8 cellular contexts compared by ENCODE assay signal in genomic region chr20:61719691-61720347, GRCh38.
DNase-seq lines count a peak whose midpoint lies in the region; ATAC-seq and TF ChIP-seq lines count a peak whose summit lies in the region.

No MANE protein-coding gene starts in this region.

- no peaks in the 10 kb centered on the region for H3K79me2 ChIP-seq in fibroblast of lung (ENCODE audit: control insufficient read depth, insufficient read depth, low read length)

- H3K27ac ChIP-seq in HEK293 (ENCODE audit: extremely low read depth, low read depth, low read length) (no peak overlapping the region), fibroblast of lung (ENCODE audit: insufficient read depth, low read length) (no peak overlapping the region)

- CTCF ChIA-PET in HEK293 (lab: Yijun Ruan, JAX) = no interaction called here
- CTCF ChIA-PET in activated CD8-positive, alpha-beta memory T cell treated with anti-CD3 and anti-CD28 coated beads, Interleukin-2, amount 10 ng/mL, durations not matched to agents 7 days and 5 days (lab: Charles Lee) = interaction anchor here (1.2 kb wide), 1 partner anchor 177 kb away, joined by 3 read pairs; no protein-coding TSS in a partner anchor

- no peaks in the 10 kb centered on the region for H3K27me3 ChIP-seq in fibroblast of lung (ENCODE audit: control insufficient read depth, insufficient read depth, low read length)

- peaks cover 3% of the 10 kb centered on the region for H3K36me3 Mint-ChIP-seq in activated CD8-positive, alpha-beta memory T cell treated with anti-CD3 and anti-CD28 coated beads, Interleukin-2, amount 10 ng/mL, durations not matched to agents 7 days and 5 days

- peak; percentile 73 for DNase-seq in activated CD8-positive, alpha-beta memory T cell treated with anti-CD3 and anti-CD28 coated beads, Interleukin-2, amount 10 ng/mL, durations not matched to agents 7 days and 5 days
- DNase-seq in fibroblast of lung (ENCODE audit: low read depth in 2 of 2) (peak; percentile 5 to 7), HK-2 (ENCODE audit: unreplicated experiment) (no peak)
- peak; percentile 27 for DNase-seq in stimulated activated CD4-positive, alpha-beta T cell treated with anti-CD3 and anti-CD28 coated beads, Interleukin-4, amount 100 ng/mL, for 24 hours

- ATAC-seq in activated CD8-positive, alpha-beta memory T cell treated with anti-CD3 and anti-CD28 coated beads, Interleukin-2, amount 10 ng/mL, durations not matched to agents 7 days and 5 days = peak; percentile 77
- no peak for ATAC-seq in HG02759 (IDR thresholded peaks at IDR 0.05; ENCODE audit: unreplicated experiment)
- ATAC-seq in GM19035 (IDR thresholded peaks at IDR 0.05; ENCODE audit: unreplicated experiment) = no peak
- ATAC-seq in GM21825 (IDR thresholded peaks at IDR 0.05; ENCODE audit: unreplicated experiment) = no peak

- H3K4me3 ChIP-seq in HEK293 (ENCODE audit: low read depth, low read length) = no peak overlapping the region
- peak overlapping the region in 2 of 4 experiments; percentile 3 to 11 for H3K4me3 ChIP-seq in fibroblast of lung (replicated peaks in 1 of 4; ENCODE audit: control extremely low read depth in 1 of 4, insufficient read depth in 1 of 4, low read depth in 3 of 4, low read length in 4 of 4)

- H2AFZ ChIP-seq in fibroblast of lung (ENCODE audit: low read length) = no peak overlapping the region

- H4K20me1 ChIP-seq in fibroblast of lung (ENCODE audit: control insufficient read depth, extremely low read depth, insufficient read depth, low read length) = no peaks in the 10 kb centered on the region

- no peaks in the 10 kb centered on the region for H3K9me3 ChIP-seq in HEK293 (ENCODE audit: control insufficient read depth, insufficient read depth, low read depth, low read length)
- H3K9me3 ChIP-seq in fibroblast of lung (ENCODE audit: control insufficient read depth, insufficient read depth, low read depth, low read length) = no peaks in the 10 kb centered on the region

- H3K9ac ChIP-seq in fibroblast of lung (ENCODE audit: insufficient read depth, low read length) = no peak overlapping the region

- H3K4me2 ChIP-seq in fibroblast of lung (ENCODE audit: extremely low read depth, insufficient read depth, low read length) = peak overlapping the region; percentile 27

- H3K4me1 Mint-ChIP-seq in activated CD8-positive, alpha-beta memory T cell treated with anti-CD3 and anti-CD28 coated beads, Interleukin-2, amount 10 ng/mL, durations not matched to agents 7 days and 5 days = peaks cover 17% of the 10 kb centered on the region

- H3K4me1 ChIP-seq in HEK293 (ENCODE audit: control insufficient read depth, insufficient read depth, low read length) = no peaks in the 10 kb centered on the region; the same call in 1 of the 2 replicates
- no peaks in the 10 kb centered on the region for H3K4me1 ChIP-seq in fibroblast of lung (ENCODE audit: control insufficient read depth, extremely low read depth, insufficient read depth, low read length)

- H3K4me3 Mint-ChIP-seq in activated CD8-positive, alpha-beta memory T cell treated with anti-CD3 and anti-CD28 coated beads, Interleukin-2, amount 10 ng/mL, durations not matched to agents 7 days and 5 days = peak overlapping the region; percentile 72

- TF ChIP-seq CTCF in HEK293 (tag by site-specific recombination; IDR thresholded peaks at IDR 0.05) (no peak), fibroblast of lung (conservative IDR thresholded peaks at IDR 0.05 in 1 of 2, IDR thresholded peaks at IDR 0.05 in 1 of 2; ENCODE audit: low read depth in 1 of 2, low read length in 2 of 2) (no peak)

- H3K9me3 Mint-ChIP-seq in activated CD8-positive, alpha-beta memory T cell treated with anti-CD3 and anti-CD28 coated beads, Interleukin-2, amount 10 ng/mL, durations not matched to agents 7 days and 5 days (ENCODE audit: low read depth) = no peaks in the 10 kb centered on the region

- H3K36me3 ChIP-seq in HEK293 (ENCODE audit: control insufficient read depth in 2 of 2, insufficient read depth in 1 of 2, low read length in 2 of 2) (no peaks in the 10 kb centered on the region), fibroblast of lung (ENCODE audit: control insufficient read depth, insufficient read depth, low read length) (no peaks in the 10 kb centered on the region)

- peak overlapping the region; percentile 85 for H3K27ac Mint-ChIP-seq in activated CD8-positive, alpha-beta memory T cell treated with anti-CD3 and anti-CD28 coated beads, Interleukin-2, amount 10 ng/mL, durations not matched to agents 7 days and 5 days

- POLR2A ChIA-PET in HEK293 (lab: Yijun Ruan, JAX) = no interaction called here

- no peaks in the 10 kb centered on the region for H3K27me3 Mint-ChIP-seq in activated CD8-positive, alpha-beta memory T cell treated with anti-CD3 and anti-CD28 coated beads, Interleukin-2, amount 10 ng/mL, durations not matched to agents 7 days and 5 days

TF ChIP-seq in HEK293, 187 proteins besides CTCF, POLR2A, EP300 and RAD21:
- TF ChIP-seq KLF7 (tag by site-specific recombination; IDR thresholded peaks at IDR 0.05; ENCODE audit: borderline replicate concordance) (no peak), ZEB2 (tag by site-specific recombination; IDR thresholded peaks at IDR 0.05) (no peak), ZBTB20 (tag by site-specific recombination; IDR thresholded peaks at IDR 0.05) (no peak), EGR2 (tag by site-specific recombination; IDR thresholded peaks at IDR 0.05; ENCODE audit: low read depth) (0 out of 2 replicates have a peak, but pooled peaks have one; percentile 23)
- TF ChIP-seq, protein P1, sequence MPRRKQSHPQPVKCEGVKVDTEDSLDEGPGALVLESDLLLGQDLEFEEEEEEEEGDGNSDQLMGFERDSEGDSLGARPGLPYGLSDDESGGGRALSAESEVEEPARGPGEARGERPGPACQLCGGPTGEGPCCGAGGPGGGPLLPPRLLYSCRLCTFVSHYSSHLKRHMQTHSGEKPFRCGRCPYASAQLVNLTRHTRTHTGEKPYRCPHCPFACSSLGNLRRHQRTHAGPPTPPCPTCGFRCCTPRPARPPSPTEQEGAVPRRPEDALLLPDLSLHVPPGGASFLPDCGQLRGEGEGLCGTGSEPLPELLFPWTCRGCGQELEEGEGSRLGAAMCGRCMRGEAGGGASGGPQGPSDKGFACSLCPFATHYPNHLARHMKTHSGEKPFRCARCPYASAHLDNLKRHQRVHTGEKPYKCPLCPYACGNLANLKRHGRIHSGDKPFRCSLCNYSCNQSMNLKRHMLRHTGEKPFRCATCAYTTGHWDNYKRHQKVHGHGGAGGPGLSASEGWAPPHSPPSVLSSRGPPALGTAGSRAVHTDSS (tag by site-specific recombination; IDR thresholded peaks at IDR 0.05) = no peak
